17 cellular contexts compared by ENCODE assay signal in the genomic region with DNA sequence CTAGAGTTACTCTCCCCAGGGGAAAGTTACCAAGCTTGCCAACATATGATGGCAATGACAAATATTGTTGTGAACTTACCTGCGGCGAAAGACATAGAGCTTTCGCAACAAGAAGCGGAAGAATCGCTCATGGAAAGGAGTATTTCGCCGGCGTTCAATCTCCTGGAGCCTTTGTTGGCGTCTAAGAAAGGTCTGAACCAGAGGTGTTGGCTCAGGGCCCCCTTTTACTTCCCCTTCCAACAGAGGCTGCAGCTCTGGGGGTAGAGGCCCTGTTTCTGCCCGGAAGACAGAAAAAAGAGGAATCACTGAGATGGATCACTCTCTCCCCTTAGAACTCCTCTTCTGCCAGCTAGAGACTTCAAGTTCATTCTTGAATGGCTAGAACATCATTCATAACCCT. TPM values are rescaled to one million over a fixed set of nuclear protein-coding genes. Genes with fewer than 3 reads are reported as not detected.
DNase-seq lines count a peak whose midpoint lies in the region; ATAC-seq, FAIRE-seq and TF ChIP-seq lines count a peak whose summit lies in the region.
"Had no signal": no experiment of that assay in that cellular context is flagged by ENCODE, and none has a peak within 500 bp of the region (broad histone marks: within the 10 kb centered on the region; RNA-seq: fewer than 3 reads in every experiment).

No MANE protein-coding gene starts in this region.

- no peaks in the 10 kb centered on the region for H3K79me2 ChIP-seq in astrocyte (ENCODE audit: insufficient read depth, low read length)

- no peaks in the 10 kb centered on the region for H3K9me3 ChIP-seq in astrocyte (ENCODE audit: insufficient read depth, low read depth, low read length)
- no peaks in the 10 kb centered on the region for H3K9me3 ChIP-seq in mesodermal cell (ENCODE audit: control insufficient read depth, low read length)
- H3K9me3 ChIP-seq: MG63, tibial artery had no signal

- H3K36me3 Mint-ChIP-seq in astrocyte (ENCODE audit: low read depth, unreplicated experiment) (peaks cover 31% of the 10 kb centered on the region), WTC11 (peaks cover 46% of the 10 kb centered on the region)
- H3K36me3 Mint-ChIP-seq in activated T-helper 17 cell treated with anti-CD3 and anti-CD28 coated beads, Interleukin-2, amount 50 U/mL, for 72 hours (ENCODE audit: low read depth), result peaks cover 89% of the 10 kb centered on the region

- peak overlapping the region; percentile 45 for H3K4me3 Mint-ChIP-seq in astrocyte (ENCODE audit: unreplicated experiment)
- H3K4me3 Mint-ChIP-seq in WTC11, result no peak overlapping the region
- no peak overlapping the region for H3K4me3 Mint-ChIP-seq in activated T-helper 17 cell treated with anti-CD3 and anti-CD28 coated beads, Interleukin-2, amount 50 U/mL, for 72 hours
- H3K4me3 Mint-ChIP-seq: CD4-positive, alpha-beta T cell had no signal

- H3K27me3 Mint-ChIP-seq in astrocyte (ENCODE audit: low read depth, unreplicated experiment) (no peaks in the 10 kb centered on the region), WTC11 (ENCODE audit: low read depth) (no peaks in the 10 kb centered on the region)
- H3K27me3 Mint-ChIP-seq in activated T-helper 17 cell treated with anti-CD3 and anti-CD28 coated beads, Interleukin-2, amount 50 U/mL, for 72 hours, result no peaks in the 10 kb centered on the region
- H3K27me3 Mint-ChIP-seq: CD4-positive, alpha-beta T cell had no signal

- no peak for ATAC-seq in WTC11
- no peak for ATAC-seq in activated T-helper 17 cell treated with anti-CD3 and anti-CD28 coated beads, Interleukin-2, amount 50 U/mL, for 72 hours (replicated peaks)

- peak; percentile 73 to 82 for DNase-seq in Kasumi-1 (lab: John Stamatoyannopoulos, UW)
- DNase-seq in astrocyte (ENCODE audit: low read depth), result no peak
- DNase-seq in substantia nigra (lab: John Stamatoyannopoulos, UW), result peak in 12 of 49 donors; percentile 1 to 52 (median 21)
- no peak for DNase-seq in WTC11 (ENCODE audit: low spot score)
- DNase-seq in NCI-H1105 treated with DMSO at 0.1 percent for 48 hours (lab: John Stamatoyannopoulos, UW), result no peak
- DNase-seq in HUDEP-2 (lab: John Stamatoyannopoulos, UW; ENCODE audit: unreplicated experiment in 76 of 76), result no peak
- DNase-seq: activated naive CD4-positive, alpha-beta T cell; CD4-positive, alpha-beta T cell; NCI-H2081; NCI-H774; Right ventricle myocardium superior; stimulated activated CD4-positive, alpha-beta T cell treated with anti-CD3 and anti-CD28 coated beads, Interleukin-2, amount 100 ng/mL, for 24 hours had no signal

- H3K27ac ChIP-seq in astrocyte (ENCODE audit: low read depth, low read length) (peak overlapping the region; percentile 65), mesodermal cell (ENCODE audit: low read depth, low read length, severe bottlenecking) (peak overlapping the region; percentile 79), substantia nigra (ENCODE audit: low read depth, low read length, poor library complexity, severe bottlenecking) (peak overlapping the region; percentile 60)

- no peaks in the 10 kb centered on the region for H3K9me3 Mint-ChIP-seq in astrocyte (ENCODE audit: unreplicated experiment)
- H3K9me3 Mint-ChIP-seq in WTC11, result no peaks in the 10 kb centered on the region
- no peaks in the 10 kb centered on the region for H3K9me3 Mint-ChIP-seq in activated T-helper 17 cell treated with anti-CD3 and anti-CD28 coated beads, Interleukin-2, amount 50 U/mL, for 72 hours
- H3K9me3 Mint-ChIP-seq: CD4-positive, alpha-beta T cell had no signal

- H3K4me1 Mint-ChIP-seq in astrocyte (ENCODE audit: low read depth, unreplicated experiment), result peaks cover 21% of the 10 kb centered on the region
- peaks cover 5% of the 10 kb centered on the region for H3K4me1 Mint-ChIP-seq in WTC11
- peaks cover 3% of the 10 kb centered on the region for H3K4me1 Mint-ChIP-seq in activated T-helper 17 cell treated with anti-CD3 and anti-CD28 coated beads, Interleukin-2, amount 50 U/mL, for 72 hours

- CTCF ChIA-PET in WTC11 (lab: Charles Lee), result interaction anchor here (1.0 to 4.5 kb wide), 5 partner anchors 10 to 158 kb away, joined by 3 to 106 read pairs (median 26); a partner anchor contains a TSS

- H3K36me3 ChIP-seq in astrocyte (ENCODE audit: insufficient read depth, low read length), result peaks cover 58% of the 10 kb centered on the region
- H3K36me3 ChIP-seq in mesodermal cell (ENCODE audit: control insufficient read depth, insufficient read depth, low read length), result peaks cover 95% of the 10 kb centered on the region

- peak overlapping the region; percentile 66 for H3K4me2 ChIP-seq in astrocyte (ENCODE audit: low read length)

- H3K27ac Mint-ChIP-seq in astrocyte (ENCODE audit: unreplicated experiment), result peak overlapping the region; percentile 83
- no peak overlapping the region for H3K27ac Mint-ChIP-seq in WTC11
- H3K27ac Mint-ChIP-seq in activated T-helper 17 cell treated with anti-CD3 and anti-CD28 coated beads, Interleukin-2, amount 50 U/mL, for 72 hours, result no peak overlapping the region
- H3K27ac Mint-ChIP-seq: CD4-positive, alpha-beta T cell had no signal

- WGBS in mesodermal cell (ENCODE audit: insufficient coverage in 2 of 2), 2 experiments, result 98% methylated on average over 10 of the region's 10 CpGs

- H3K4me3 ChIP-seq in astrocyte (ENCODE audit: insufficient read depth, low read depth, low read length) (no peak overlapping the region), mesodermal cell (ENCODE audit: extremely low read depth, insufficient read depth, low read length, poor library complexity, severe bottlenecking) (no peak overlapping the region)
- H3K4me3 ChIP-seq: MG63, tibial artery had no signal

- POLR2A ChIA-PET in WTC11 (lab: Charles Lee), result interaction anchor here (1.0 to 1.3 kb wide), 3 partner anchors 11 to 24 kb away, joined by 5 read pairs; a partner anchor contains a TSS

- peaks cover 26% of the 10 kb centered on the region for H4K20me1 ChIP-seq in astrocyte (ENCODE audit: insufficient read depth, low read length)

- no peak overlapping the region for H2AFZ ChIP-seq in astrocyte (ENCODE audit: low read depth, low read length)

- H3K4me1 ChIP-seq in astrocyte (ENCODE audit: insufficient read depth, low read length), result peaks cover 10% of the 10 kb centered on the region
- peaks cover 18% of the 10 kb centered on the region for H3K4me1 ChIP-seq in mesodermal cell (ENCODE audit: control insufficient read depth, insufficient read depth, low read length, poor library complexity, severe bottlenecking)
- H3K4me1 ChIP-seq: tibial artery had no signal

- TF ChIP-seq CTCF in astrocyte (IDR thresholded peaks at IDR 0.05; ENCODE audit: insufficient read depth, low read depth, low read length) (no peak), WTC11 (IDR thresholded peaks at IDR 0.05) (no peak)

- FAIRE-seq in astrocyte (lab: Jason Lieb, UNC), result no peak
- FAIRE-seq: GM12891 had no signal

- H3K27me3 ChIP-seq in astrocyte (ENCODE audit: insufficient read depth, low read length), result no peaks in the 10 kb centered on the region
- H3K27me3 ChIP-seq: MG63, tibial artery had no signal

- H3K9ac ChIP-seq in astrocyte (ENCODE audit: low read length), result peak overlapping the region; percentile 51

TF ChIP-seq in WTC11, 78 proteins besides CTCF, POLR2A, EP300 and RAD21:
- no peak for TF ChIP-seq RORB (CRISPR knock-in tag; IDR thresholded peaks at IDR 0.05)
- TF ChIP-seq, protein P1, sequence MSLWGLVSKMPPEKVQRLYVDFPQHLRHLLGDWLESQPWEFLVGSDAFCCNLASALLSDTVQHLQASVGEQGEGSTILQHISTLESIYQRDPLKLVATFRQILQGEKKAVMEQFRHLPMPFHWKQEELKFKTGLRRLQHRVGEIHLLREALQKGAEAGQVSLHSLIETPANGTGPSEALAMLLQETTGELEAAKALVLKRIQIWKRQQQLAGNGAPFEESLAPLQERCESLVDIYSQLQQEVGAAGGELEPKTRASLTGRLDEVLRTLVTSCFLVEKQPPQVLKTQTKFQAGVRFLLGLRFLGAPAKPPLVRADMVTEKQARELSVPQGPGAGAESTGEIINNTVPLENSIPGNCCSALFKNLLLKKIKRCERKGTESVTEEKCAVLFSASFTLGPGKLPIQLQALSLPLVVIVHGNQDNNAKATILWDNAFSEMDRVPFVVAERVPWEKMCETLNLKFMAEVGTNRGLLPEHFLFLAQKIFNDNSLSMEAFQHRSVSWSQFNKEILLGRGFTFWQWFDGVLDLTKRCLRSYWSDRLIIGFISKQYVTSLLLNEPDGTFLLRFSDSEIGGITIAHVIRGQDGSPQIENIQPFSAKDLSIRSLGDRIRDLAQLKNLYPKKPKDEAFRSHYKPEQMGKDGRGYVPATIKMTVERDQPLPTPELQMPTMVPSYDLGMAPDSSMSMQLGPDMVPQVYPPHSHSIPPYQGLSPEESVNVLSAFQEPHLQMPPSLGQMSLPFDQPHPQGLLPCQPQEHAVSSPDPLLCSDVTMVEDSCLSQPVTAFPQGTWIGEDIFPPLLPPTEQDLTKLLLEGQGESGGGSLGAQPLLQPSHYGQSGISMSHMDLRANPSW (CRISPR knock-in tag; conservative IDR thresholded peaks at IDR 0.05; ENCODE audit: low read depth), result no peak

RNA-seq across cellular contexts. Expression of a gene that starts 10.8 kb away (rescaled TPM):
- 79.0 and 94.6 TPM in 2 replicates for total RNA-seq in astrocyte
- polyA plus RNA-seq in mesodermal cell (2013, experiment 1 of 2), result 51.1 TPM
- 39.2 TPM for polyA plus RNA-seq in mesodermal cell (2013, experiment 2 of 2)
- total RNA-seq in WTC11 (2021), result 40.9 to 42.9 TPM (median 41.4 TPM) in 3 replicates
- total RNA-seq in activated T-helper 17 cell treated with anti-CD3 and anti-CD28 coated beads, Interleukin-2, amount 50 U/mL, for 72 hours, result 10 to 100 TPM; 21.3 to 21.7 TPM

RNA-seq across cellular contexts. Expression of a gene that starts 11.5 kb away (rescaled TPM):
- total RNA-seq in astrocyte (175 and 180 TPM in 2 replicates), WTC11 (2021) (208 to 222 TPM (median 208 TPM) in 3 replicates)
- polyA plus RNA-seq in mesodermal cell (2013, experiment 1 of 2), result 94.6 TPM
- polyA plus RNA-seq in mesodermal cell (2013, experiment 2 of 2), result 94.5 TPM
- 100 to 1,000 TPM; 214 to 308 TPM for total RNA-seq in activated T-helper 17 cell treated with anti-CD3 and anti-CD28 coated beads, Interleukin-2, amount 50 U/mL, for 72 hours

RNA-seq across cellular contexts. Expression of a gene that starts 26.9 kb away (rescaled TPM):
- 30.6 and 35.3 TPM in 2 replicates for total RNA-seq in astrocyte
- polyA plus RNA-seq in mesodermal cell (2013, experiment 1 of 2), result 30.9 TPM
- 23.9 TPM for polyA plus RNA-seq in mesodermal cell (2013, experiment 2 of 2)
- total RNA-seq in WTC11 (2021), result 48.8 to 55.4 TPM (median 52.0 TPM) in 3 replicates
- 100 to 1,000 TPM; 103 to 124 TPM for total RNA-seq in activated T-helper 17 cell treated with anti-CD3 and anti-CD28 coated beads, Interleukin-2, amount 50 U/mL, for 72 hours

RNA-seq across cellular contexts. Expression of a gene that starts 33.8 kb away (rescaled TPM):
- total RNA-seq in astrocyte (17.1 and 17.6 TPM in 2 replicates), WTC11 (2021) (6.3 to 7.4 TPM (median 7.0 TPM) in 3 replicates)
- 34.5 TPM for polyA plus RNA-seq in mesodermal cell (2013, experiment 1 of 2)
- polyA plus RNA-seq in mesodermal cell (2013, experiment 2 of 2), result 25.4 TPM
- 10 to 100 TPM; 36.8 to 51.2 TPM for total RNA-seq in activated T-helper 17 cell treated with anti-CD3 and anti-CD28 coated beads, Interleukin-2, amount 50 U/mL, for 72 hours

RNA-seq across cellular contexts. Expression of a gene that starts 45.1 kb away (rescaled TPM):
- total RNA-seq in astrocyte, result 155 and 176 TPM in 2 replicates
- 178 TPM for polyA plus RNA-seq in mesodermal cell (2013, experiment 1 of 2)
- 144 TPM for polyA plus RNA-seq in mesodermal cell (2013, experiment 2 of 2)
- total RNA-seq in WTC11 (2021), result 95.4 to 108 TPM (median 102 TPM) in 3 replicates
- 100 to 1,000 TPM; 116 to 156 TPM for total RNA-seq in activated T-helper 17 cell treated with anti-CD3 and anti-CD28 coated beads, Interleukin-2, amount 50 U/mL, for 72 hours

Comparison
In these comparisons a context has a peak if more than half of its experiments do, and no peak if none do; other contexts are left out.
1. DNase-seq: peak in Kasumi-1 (2 of 2); none in astrocyte (single experiment), WTC11 (single experiment), NCI-H1105 treated with DMSO at 0.1 percent for 48 hours (single experiment) and HUDEP-2 (0 of 76).
2. Peak in every context shown above with its lines, with median percentiles within 50 percentile points of each other: H3K27ac ChIP-seq.